Comparison of ENCODE assay signal across 8 cellular contexts in genomic region chr19:55305491-55305890, GRCh38. TPM values are rescaled to one million over a fixed set of nuclear protein-coding genes. Genes with fewer than 3 reads are reported as not detected.
DNase-seq lines count a peak whose midpoint lies in the region; ATAC-seq, FAIRE-seq and TF ChIP-seq lines count a peak whose summit lies in the region.
"Had no signal": no experiment of that assay in that cellular context is flagged by ENCODE, and none has a peak within 500 bp of the region (broad histone marks: within the 10 kb centered on the region; RNA-seq: fewer than 3 reads in every experiment).

No MANE protein-coding gene starts in this region.

- in situ Hi-C loops in GM13977 (cut with MboI; ENCODE audit: low pct_unique_long_range_greater_than_20kb, low sequenced_read_pairs, unreplicated experiment), result no loop called here

- CTCF ChIA-PET in activated CD4-positive, alpha-beta memory T cell treated with anti-CD3 and anti-CD28 coated beads, Interleukin-2, amount 10 ng/mL, durations not matched to agents 7 days and 5 days (lab: Charles Lee), result interaction anchor here (1.0 kb wide), 1 partner anchor 164 kb away, joined by 5 read pairs; no protein-coding TSS in a partner anchor

- no peaks in the 10 kb centered on the region for H3K9me3 ChIP-seq in kidney (ENCODE audit: control insufficient read depth in 1 of 2, low read length in 2 of 2)

- intact Hi-C loops in kidney (cut with DNase I), result no loop called here

- FAIRE-seq in kidney (lab: Jason Lieb, UNC), result no peak

- no peak overlapping the region for H3K4me3 ChIP-seq in kidney (ENCODE audit: low read length in 2 of 2)

- DNase-seq in GM13977 (ENCODE audit: low spot score) (peak; percentile 86), NCI-H2171 (lab: John Stamatoyannopoulos, UW) (peak; percentile 12), fibroblast of peridontal ligament (ENCODE audit: extremely low read depth) (peak; percentile 11), kidney (no peak)
- DNase-seq in activated CD4-positive, alpha-beta memory T cell treated with anti-CD3 and anti-CD28 coated beads, Interleukin-2, amount 10 ng/mL, durations not matched to agents 7 days and 5 days, result peak; percentile 58
- peak in 2 of 3 experiments; percentile 29 to 43 for DNase-seq in stimulated activated CD4-positive, alpha-beta T cell treated with anti-CD3 and anti-CD28 coated beads, TNF-alpha, amount 100 ng/mL, for 24 hours (ENCODE audit: low read depth in 3 of 3)

- no peak overlapping the region for H3K9ac ChIP-seq in kidney (ENCODE audit: low read length in 2 of 2)

- H3K4me3 Mint-ChIP-seq in activated CD4-positive, alpha-beta memory T cell treated with anti-CD3 and anti-CD28 coated beads, Interleukin-2, amount 10 ng/mL, durations not matched to agents 7 days and 5 days, result no peak overlapping the region

- no peaks in the 10 kb centered on the region for H3K36me3 ChIP-seq in kidney (ENCODE audit: control insufficient read depth in 1 of 2, insufficient read depth in 2 of 2, low read length in 2 of 2)

- no peaks in the 10 kb centered on the region for H3K9me3 Mint-ChIP-seq in activated CD4-positive, alpha-beta memory T cell treated with anti-CD3 and anti-CD28 coated beads, Interleukin-2, amount 10 ng/mL, durations not matched to agents 7 days and 5 days

- no peaks in the 10 kb centered on the region for H3K4me1 ChIP-seq in kidney (ENCODE audit: control insufficient read depth in 1 of 2, insufficient read depth in 1 of 2, low read depth in 1 of 2, low read length in 2 of 2)

- no peak for TF ChIP-seq CTCF in GM13977 (IDR thresholded peaks at IDR 0.05; ENCODE audit: extremely low read depth, insufficient read depth, missing control alignments)
- TF ChIP-seq CTCF in kidney (IDR thresholded peaks at IDR 0.05; ENCODE audit: borderline replicate concordance, extremely low read depth, insufficient read depth), result no peak

- no peaks in the 10 kb centered on the region for H3K27me3 Mint-ChIP-seq in activated CD4-positive, alpha-beta memory T cell treated with anti-CD3 and anti-CD28 coated beads, Interleukin-2, amount 10 ng/mL, durations not matched to agents 7 days and 5 days

- H3K27ac Mint-ChIP-seq in activated CD4-positive, alpha-beta memory T cell treated with anti-CD3 and anti-CD28 coated beads, Interleukin-2, amount 10 ng/mL, durations not matched to agents 7 days and 5 days, result peak overlapping the region; percentile 44

- no peaks in the 10 kb centered on the region for H3K36me3 Mint-ChIP-seq in activated CD4-positive, alpha-beta memory T cell treated with anti-CD3 and anti-CD28 coated beads, Interleukin-2, amount 10 ng/mL, durations not matched to agents 7 days and 5 days (ENCODE audit: low read depth)

- no peak for ATAC-seq in GM18870 (IDR thresholded peaks at IDR 0.05; ENCODE audit: unreplicated experiment)

- peaks cover 14% of the 10 kb centered on the region for H3K4me1 Mint-ChIP-seq in activated CD4-positive, alpha-beta memory T cell treated with anti-CD3 and anti-CD28 coated beads, Interleukin-2, amount 10 ng/mL, durations not matched to agents 7 days and 5 days

- no peak overlapping the region for H3K27ac ChIP-seq in kidney (ENCODE audit: low read depth in 2 of 2, low read length in 2 of 2)

- POLR2A ChIA-PET in activated CD4-positive, alpha-beta memory T cell treated with anti-CD3 and anti-CD28 coated beads, Interleukin-2, amount 10 ng/mL, durations not matched to agents 7 days and 5 days (lab: Charles Lee), result interaction anchor here (1.9 kb wide), 1 partner anchor 46 kb away, joined by 4 read pairs; the partner anchor contains the start of gene PPP6R1

RNA-seq across cellular contexts. Expression of gene TMEM150B, which starts 19.6 kb away (rescaled TPM):
- total RNA-seq in activated CD4-positive, alpha-beta memory T cell treated with anti-CD3 and anti-CD28 coated beads, Interleukin-2, amount 10 ng/mL, durations not matched to agents 7 days and 5 days, result 1 to 10 TPM; 1.0 to 2.0 TPM
- total RNA-seq in kidney, result 3.6 TPM
- 5.4 TPM for polyA plus RNA-seq in kidney (ENCODE audit: insufficient read depth, low read depth, low replicate concordance)
- total RNA-seq: glomerular endothelial cell had no signal

RNA-seq across cellular contexts. Expression of gene BRSK1, which starts 21.7 kb away (rescaled TPM):
- 1 to 10 TPM; 5.6 to 5.7 TPM for total RNA-seq in activated CD4-positive, alpha-beta memory T cell treated with anti-CD3 and anti-CD28 coated beads, Interleukin-2, amount 10 ng/mL, durations not matched to agents 7 days and 5 days
- total RNA-seq in kidney, result 6.5 TPM
- 1.4 TPM for polyA plus RNA-seq in kidney (ENCODE audit: insufficient read depth, low read depth, low replicate concordance)

RNA-seq across cellular contexts. Expression of gene HSPBP1, which starts 25.6 kb away (rescaled TPM):
- 10 to 100 TPM; 28.9 to 29.0 TPM for total RNA-seq in activated CD4-positive, alpha-beta memory T cell treated with anti-CD3 and anti-CD28 coated beads, Interleukin-2, amount 10 ng/mL, durations not matched to agents 7 days and 5 days
- total RNA-seq in kidney, result 37.6 TPM
- polyA plus RNA-seq in kidney (ENCODE audit: insufficient read depth, low read depth, low replicate concordance), result 55.9 TPM

RNA-seq across cellular contexts. Expression of gene KMT5C, which starts 34.2 kb away (rescaled TPM):
- 10 to 100 TPM; 27.2 to 28.9 TPM for total RNA-seq in activated CD4-positive, alpha-beta memory T cell treated with anti-CD3 and anti-CD28 coated beads, Interleukin-2, amount 10 ng/mL, durations not matched to agents 7 days and 5 days
- total RNA-seq in kidney, result 13.0 TPM
- polyA plus RNA-seq in kidney (ENCODE audit: insufficient read depth, low read depth, low replicate concordance), result 4.1 TPM

RNA-seq across cellular contexts. Expression of gene PPP6R1, which starts 46.7 kb away (rescaled TPM):
- total RNA-seq in activated CD4-positive, alpha-beta memory T cell treated with anti-CD3 and anti-CD28 coated beads, Interleukin-2, amount 10 ng/mL, durations not matched to agents 7 days and 5 days, result 100 to 1,000 TPM; 213 to 229 TPM
- 61.6 TPM for total RNA-seq in kidney
- 30.6 TPM for polyA plus RNA-seq in kidney (ENCODE audit: insufficient read depth, low read depth, low replicate concordance)
